8 cellular contexts compared by ENCODE assay signal in the genomic region with DNA sequence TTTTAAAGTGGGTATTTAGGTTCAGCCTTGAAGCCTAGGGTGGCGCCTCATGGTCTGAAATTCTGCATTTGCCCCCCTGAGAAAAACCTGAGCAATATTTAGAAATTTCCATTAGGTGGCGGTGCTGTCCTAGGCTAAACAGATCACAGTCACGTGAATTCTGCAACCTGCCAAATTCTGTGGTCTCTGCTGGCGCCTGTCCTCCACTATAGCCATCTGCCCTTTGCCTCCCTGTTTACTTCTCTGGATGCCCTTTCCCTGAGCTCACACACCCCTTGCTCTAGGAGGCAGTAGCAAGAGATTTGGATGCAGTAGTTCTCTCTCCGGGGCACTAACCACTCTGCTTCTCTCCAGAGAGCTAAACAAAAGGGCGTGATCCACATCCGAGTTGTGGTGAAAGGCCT. TPM values are rescaled to one million over a fixed set of nuclear protein-coding genes. Genes with fewer than 3 reads are reported as not detected.
DNase-seq lines count a peak whose midpoint lies in the region; ATAC-seq and TF ChIP-seq lines count a peak whose summit lies in the region.

No MANE protein-coding gene starts in this region.

- H3K36me3 ChIP-seq in PC-9 (ENCODE audit: low read depth): peaks cover 4% of the 10 kb centered on the region; the same call in 1 of the 2 replicates
- H3K36me3 ChIP-seq in endodermal cell (ENCODE audit: control insufficient read depth, insufficient read depth, low read length): peaks cover 44% of the 10 kb centered on the region
- H3K36me3 ChIP-seq in muscle layer of colon (ENCODE audit: insufficient read depth, low read length): peaks cover 36% of the 10 kb centered on the region
- H3K36me3 ChIP-seq in vagina: peaks cover 0 to 32% of the 10 kb centered on the region in 2 donors

- no peak overlapping the region for H3K27ac ChIP-seq in PC-9
- H3K27ac ChIP-seq in endodermal cell (ENCODE audit: low read depth, low read length): no peak overlapping the region
- peak overlapping the region; percentile 4 for H3K27ac ChIP-seq in muscle layer of colon (ENCODE audit: low read depth, low read length)
- H3K27ac ChIP-seq in vagina: no peak overlapping the region

- no peaks in the 10 kb centered on the region for H3K9me3 Mint-ChIP-seq in activated CD4-positive, alpha-beta T cell treated with anti-CD3 and anti-CD28 coated beads, Interleukin-2, amount 10 ng/mL, durations not matched to agents 24 days and 14 days
- no peaks in the 10 kb centered on the region for H3K9me3 Mint-ChIP-seq in endodermal cell

- no peak overlapping the region for H2AFZ ChIP-seq in PC-9

- intact Hi-C loops in activated CD4-positive, alpha-beta T cell treated with anti-CD3 and anti-CD28 coated beads, Interleukin-2, amount 10 ng/mL, durations not matched to agents 24 days and 14 days (cut with micrococcal nuclease): loop anchor here (1.0 kb wide), 1 partner anchor 188 kb away; no protein-coding TSS in a partner anchor
- intact Hi-C loops in PC-9 (cut with micrococcal nuclease; ENCODE audit: unreplicated experiment): loop anchor here (1.0 to 10.0 kb wide), 4 partner anchors 138 to 538 kb away; no protein-coding TSS in a partner anchor
- intact Hi-C loops in vagina (cut with DNase I): no loop called here

- H4K20me1 ChIP-seq in PC-9 (ENCODE audit: insufficient read depth): no peaks in the 10 kb centered on the region; the same call in 1 of the 2 replicates

- TF ChIP-seq POLR2A in vagina (IDR thresholded peaks at IDR 0.05): no peak

- H3K9me2 ChIP-seq in PC-9 (ENCODE audit: insufficient read depth): no peaks in the 10 kb centered on the region

- H3K4me1 ChIP-seq in PC-9 (replicated peaks; ENCODE audit: insufficient read depth): no peaks in the 10 kb centered on the region
- H3K4me1 ChIP-seq in endodermal cell (ENCODE audit: control insufficient read depth, insufficient read depth, low read length): peaks cover 18% of the 10 kb centered on the region
- peaks cover 7% of the 10 kb centered on the region for H3K4me1 ChIP-seq in muscle layer of colon (ENCODE audit: insufficient read depth, low read length)
- no peaks in the 10 kb centered on the region for H3K4me1 ChIP-seq in vagina

- no peaks in the 10 kb centered on the region for H3K79me2 ChIP-seq in PC-9 (ENCODE audit: low read depth)

- TF ChIP-seq CTCF in PC-9 (conservative IDR thresholded peaks at IDR 0.05) (peak; percentile 68), endodermal cell (conservative IDR thresholded peaks at IDR 0.05) (peak; percentile 88), vagina (IDR thresholded peaks at IDR 0.05) (no peak)

- peaks cover 8% of the 10 kb centered on the region for H3K4me1 Mint-ChIP-seq in activated CD4-positive, alpha-beta T cell treated with anti-CD3 and anti-CD28 coated beads, Interleukin-2, amount 10 ng/mL, durations not matched to agents 24 days and 14 days
- peaks cover 28% of the 10 kb centered on the region for H3K4me1 Mint-ChIP-seq in endodermal cell

- H3K27ac Mint-ChIP-seq in activated CD4-positive, alpha-beta T cell treated with anti-CD3 and anti-CD28 coated beads, Interleukin-2, amount 10 ng/mL, durations not matched to agents 24 days and 14 days: no peak overlapping the region
- H3K27ac Mint-ChIP-seq in endodermal cell: peak overlapping the region; percentile 75

- H3F3A ChIP-seq in PC-9 (ENCODE audit: insufficient read depth, low read depth): no peaks in the 10 kb centered on the region

- peak; percentile 70 for DNase-seq in activated CD4-positive, alpha-beta T cell treated with anti-CD3 and anti-CD28 coated beads, Interleukin-2, amount 10 ng/mL, durations not matched to agents 24 days and 14 days
- DNase-seq in activated CD4-positive, alpha-beta T cell treated with anti-CD3 and anti-CD28 coated beads, Interleukin-2, amount 50 U/mL, for 4 hours: no peak
- DNase-seq in HUDEP-2 (lab: John Stamatoyannopoulos, UW; ENCODE audit: unreplicated experiment in 76 of 76) (peak in 41 of 76 experiments; percentile 1 to 66 (median 24)), PC-9 (no peak), endodermal cell (peak; percentile 83), vagina (ENCODE audit: extremely low spot score in 2 of 2) (no peak)

- no peak overlapping the region for H3K4me2 ChIP-seq in PC-9

- CTCF ChIA-PET in PC-9 (lab: Charles Lee): no interaction called here

- 59 to 60% methylated on average over 5 to 7 of the region's 7 CpGs for WGBS in endodermal cell (ENCODE audit: insufficient coverage in 1 of 2, insufficient read length in 1 of 2), 2 experiments

- no peaks in the 10 kb centered on the region for H3K27me3 Mint-ChIP-seq in activated CD4-positive, alpha-beta T cell treated with anti-CD3 and anti-CD28 coated beads, Interleukin-2, amount 10 ng/mL, durations not matched to agents 24 days and 14 days
- H3K27me3 Mint-ChIP-seq in endodermal cell (ENCODE audit: insufficient read depth): peaks cover 7% of the 10 kb centered on the region

- H3K4me3 ChIP-seq in PC-9 (no peak overlapping the region), endodermal cell (ENCODE audit: low read length) (no peak overlapping the region), muscle layer of colon (ENCODE audit: low read depth in 1 of 2, low read length in 2 of 2) (peak overlapping the region in 1 of 2 donors; percentile 39), vagina (no peak overlapping the region)

- H3K27me3 ChIP-seq in PC-9 (ENCODE audit: insufficient read depth, low read depth): no peaks in the 10 kb centered on the region
- H3K27me3 ChIP-seq in endodermal cell (ENCODE audit: control insufficient read depth, insufficient read depth, low read length, poor library complexity, severe bottlenecking): no peaks in the 10 kb centered on the region
- no peaks in the 10 kb centered on the region for H3K27me3 ChIP-seq in muscle layer of colon (ENCODE audit: control insufficient read depth in 1 of 2, insufficient read depth in 2 of 2, low read length in 2 of 2)
- no peaks in the 10 kb centered on the region for H3K27me3 ChIP-seq in vagina

- no peak for ATAC-seq in HG03520 (IDR thresholded peaks at IDR 0.05; ENCODE audit: unreplicated experiment)

- POLR2A ChIA-PET in PC-9 (lab: Charles Lee; ENCODE audit: unreplicated experiment): no interaction called here

- H3K36me3 Mint-ChIP-seq in activated CD4-positive, alpha-beta T cell treated with anti-CD3 and anti-CD28 coated beads, Interleukin-2, amount 10 ng/mL, durations not matched to agents 24 days and 14 days (ENCODE audit: low read depth): peaks cover 37% of the 10 kb centered on the region
- peaks cover 41% of the 10 kb centered on the region for H3K36me3 Mint-ChIP-seq in endodermal cell (ENCODE audit: low read depth)

- no peaks in the 10 kb centered on the region for H3K9me3 ChIP-seq in PC-9 (ENCODE audit: insufficient read depth, low read depth)
- no peaks in the 10 kb centered on the region for H3K9me3 ChIP-seq in endodermal cell (ENCODE audit: control insufficient read depth, low read length)
- no peaks in the 10 kb centered on the region for H3K9me3 ChIP-seq in muscle layer of colon (ENCODE audit: low read length)
- H3K9me3 ChIP-seq in vagina: no peaks in the 10 kb centered on the region

- H3K4me3 Mint-ChIP-seq in activated CD4-positive, alpha-beta T cell treated with anti-CD3 and anti-CD28 coated beads, Interleukin-2, amount 10 ng/mL, durations not matched to agents 24 days and 14 days: no peak overlapping the region
- H3K4me3 Mint-ChIP-seq in endodermal cell: no peak overlapping the region

- H3K9ac ChIP-seq in endodermal cell (ENCODE audit: extremely low read depth, low read length, poor library complexity, severe bottlenecking): no peak overlapping the region
- H3K9ac ChIP-seq in muscle layer of colon (ENCODE audit: low read length): no peak overlapping the region

- BruUV-seq in PC-9 (replicated peaks; lab: Mats Ljungman, UMichigan): no TSS peak

RNA-seq across cellular contexts. Expression of gene MRPS11, which starts 9.1 kb away (rescaled TPM):
- total RNA-seq in activated CD4-positive, alpha-beta T cell treated with anti-CD3 and anti-CD28 coated beads, Interleukin-2, amount 10 ng/mL, durations not matched to agents 24 days and 14 days: 68.7 and 72.6 TPM in 2 replicates
- 38.1 and 57.2 TPM in 2 replicates for total RNA-seq in PC-9 (2021)
- 10 to 100 TPM; 44.8 to 49.0 TPM for total RNA-seq in endodermal cell
- 46.4 TPM for polyA plus RNA-seq in endodermal cell (2013, experiment 1 of 2)
- polyA plus RNA-seq in endodermal cell (2013, experiment 2 of 2): 45.7 TPM
- 27.5 TPM for total RNA-seq in vagina

RNA-seq across cellular contexts. Expression of gene MRPL46, which starts 9.4 kb away (rescaled TPM):
- 49.1 and 51.9 TPM in 2 replicates for total RNA-seq in activated CD4-positive, alpha-beta T cell treated with anti-CD3 and anti-CD28 coated beads, Interleukin-2, amount 10 ng/mL, durations not matched to agents 24 days and 14 days
- 25.7 and 32.7 TPM in 2 replicates for total RNA-seq in PC-9 (2021)
- 10 to 100 TPM; 24.5 TPM for total RNA-seq in endodermal cell
- polyA plus RNA-seq in endodermal cell (2013, experiment 1 of 2): 29.2 TPM
- 24.8 TPM for polyA plus RNA-seq in endodermal cell (2013, experiment 2 of 2)
- total RNA-seq in vagina: 17.4 TPM

Comparison
In these comparisons a context has a peak if more than half of its experiments do, and no peak if none do; other contexts are left out.
1. DNase-seq: peak in activated CD4-positive, alpha-beta T cell treated with anti-CD3 and anti-CD28 coated beads, Interleukin-2, amount 10 ng/mL, durations not matched to agents 24 days and 14 days (single experiment), HUDEP-2 (41 of 76) and endodermal cell (single experiment); none in activated CD4-positive, alpha-beta T cell treated with anti-CD3 and anti-CD28 coated beads, Interleukin-2, amount 50 U/mL, for 4 hours (0 of 2), PC-9 (0 of 2) and vagina (0 of 2).
2. CTCF ChIP-seq: peak in PC-9 (single experiment) and endodermal cell (single experiment); none in vagina (0 of 3).